16 cellular contexts compared by ENCODE assay signal in genomic region chr13:50917572-50917971, GRCh38. TPM values are rescaled to one million over a fixed set of nuclear protein-coding genes. Genes with fewer than 3 reads are reported as not detected.
DNase-seq lines count a peak whose midpoint lies in the region; ATAC-seq and TF ChIP-seq lines count a peak whose summit lies in the region.
"Had no signal": no experiment of that assay in that cellular context is flagged by ENCODE, and none has a peak within 500 bp of the region (broad histone marks: within the 10 kb centered on the region; RNA-seq: fewer than 3 reads in every experiment).

No MANE protein-coding gene starts in this region.

- peaks cover 27% of the 10 kb centered on the region for H3K36me3 Mint-ChIP-seq in stimulated activated naive CD8-positive, alpha-beta T cell treated with anti-CD3 and anti-CD28 coated beads, Interleukin-15, Interleukin-2, amounts not matched to agents 100 ng/mL and 50 ng/mL, for 24 hours (ENCODE audit: low read depth)
- peaks cover 24% of the 10 kb centered on the region for H3K36me3 Mint-ChIP-seq in activated naive CD8-positive, alpha-beta T cell treated with anti-CD3 and anti-CD28 coated beads, Interleukin-2, amount 50 U/mL, for 24 hours (ENCODE audit: low read depth)
- peaks cover 61% of the 10 kb centered on the region for H3K36me3 Mint-ChIP-seq in activated T-helper 2 cell treated with anti-CD3 and anti-CD28 coated beads, Interferon-gamma antibody, Interleukin-2, Interleukin-4, amounts not matched to agents 10 μg/mL and 5 μg/mL and 100 μg/mL, durations not matched to agents 14 hours and 24 hours and 36 hours (ENCODE audit: low read depth)

- peaks cover 8% of the 10 kb centered on the region for H3K9me3 Mint-ChIP-seq in stimulated activated naive CD8-positive, alpha-beta T cell treated with anti-CD3 and anti-CD28 coated beads, Interleukin-15, Interleukin-2, amounts not matched to agents 100 ng/mL and 50 ng/mL, for 24 hours
- H3K9me3 Mint-ChIP-seq in stimulated activated naive CD8-positive, alpha-beta T cell treated with anti-CD3 and anti-CD28 coated beads, Interleukin-15, amount 100 ng/mL, for 72 hours: peaks cover 9% of the 10 kb centered on the region in 2 donors
- H3K9me3 Mint-ChIP-seq in activated naive CD8-positive, alpha-beta T cell treated with anti-CD3 and anti-CD28 coated beads, Interleukin-2, amount 50 U/mL, for 24 hours: peaks cover 6% of the 10 kb centered on the region
- H3K9me3 Mint-ChIP-seq in activated T-helper 2 cell treated with anti-CD3 and anti-CD28 coated beads, Interferon-gamma antibody, Interleukin-2, Interleukin-4, amounts not matched to agents 10 μg/mL and 5 μg/mL and 100 μg/mL, durations not matched to agents 14 hours and 24 hours and 36 hours: peaks cover 22% of the 10 kb centered on the region

- no peak for TF ChIP-seq CTCF in ascending aorta (IDR thresholded peaks at IDR 0.05)
- no peak for TF ChIP-seq CTCF in tibial artery (IDR thresholded peaks at IDR 0.05)

- H3K4me3 ChIP-seq in muscle layer of colon (ENCODE audit: low read depth in 1 of 2, low read length in 2 of 2): no peak overlapping the region
- no peak overlapping the region for H3K4me3 ChIP-seq in ascending aorta
- no peak overlapping the region for H3K4me3 ChIP-seq in tibial artery
- H3K4me3 ChIP-seq: PC-9, suprapubic skin had no signal

- H3K4me1 ChIP-seq in muscle layer of colon (ENCODE audit: insufficient read depth, low read length): peaks cover 55% of the 10 kb centered on the region
- H3K4me1 ChIP-seq in ascending aorta: peaks cover 0 to 9% of the 10 kb centered on the region in 2 donors
- H3K4me1 ChIP-seq in tibial artery: peaks cover 0 to 3% (median 0%) of the 10 kb centered on the region in 4 donors

- no peak overlapping the region for H3K9ac ChIP-seq in muscle layer of colon (ENCODE audit: low read length)

- H3K36me3 ChIP-seq in muscle layer of colon (ENCODE audit: insufficient read depth, low read length): no peaks in the 10 kb centered on the region
- H3K36me3 ChIP-seq in ascending aorta: no peaks in the 10 kb centered on the region
- peaks cover 0 to 6% (median 0%) of the 10 kb centered on the region in 3 donors for H3K36me3 ChIP-seq in tibial artery
- H3K36me3 ChIP-seq: suprapubic skin had no signal

- H3K27me3 Mint-ChIP-seq in stimulated activated naive CD8-positive, alpha-beta T cell treated with anti-CD3 and anti-CD28 coated beads, Interleukin-15, Interleukin-2, amounts not matched to agents 100 ng/mL and 50 ng/mL, for 24 hours: no peaks in the 10 kb centered on the region
- no peaks in the 10 kb centered on the region for H3K27me3 Mint-ChIP-seq in stimulated activated naive CD8-positive, alpha-beta T cell treated with anti-CD3 and anti-CD28 coated beads, Interleukin-15, amount 100 ng/mL, for 72 hours
- H3K27me3 Mint-ChIP-seq in activated naive CD8-positive, alpha-beta T cell treated with anti-CD3 and anti-CD28 coated beads, Interleukin-2, amount 50 U/mL, for 24 hours: no peaks in the 10 kb centered on the region
- H3K27me3 Mint-ChIP-seq in activated T-helper 2 cell treated with anti-CD3 and anti-CD28 coated beads, Interferon-gamma antibody, Interleukin-2, Interleukin-4, amounts not matched to agents 10 μg/mL and 5 μg/mL and 100 μg/mL, durations not matched to agents 14 hours and 24 hours and 36 hours (ENCODE audit: low read depth): no peaks in the 10 kb centered on the region
- H3K27me3 Mint-ChIP-seq: activated naive CD8-positive, alpha-beta T cell had no signal

- ATAC-seq in stimulated activated naive CD8-positive, alpha-beta T cell treated with anti-CD3 and anti-CD28 coated beads, Interleukin-15, amount 100 ng/mL, for 72 hours: no peak
- ATAC-seq in activated naive CD8-positive, alpha-beta T cell treated with anti-CD3 and anti-CD28 coated beads, Interleukin-2, amount 50 U/mL, for 24 hours: no peak

- H3K27ac ChIP-seq in muscle layer of colon (ENCODE audit: low read depth, low read length): peak overlapping the region; percentile 12
- H3K27ac ChIP-seq in ascending aorta: no peak overlapping the region
- H3K27ac ChIP-seq in caudate nucleus (ENCODE audit: low read depth, low read length): no peak overlapping the region
- no peak overlapping the region for H3K27ac ChIP-seq in tibial artery
- H3K27ac ChIP-seq: PC-9, VCaP had no signal

- no peak for DNase-seq in stimulated activated naive CD8-positive, alpha-beta T cell treated with anti-CD3 and anti-CD28 coated beads, Interleukin-15, amount 100 ng/mL, for 72 hours
- DNase-seq in activated naive CD8-positive, alpha-beta T cell treated with anti-CD3 and anti-CD28 coated beads, Interleukin-2, amount 50 U/mL, for 24 hours: no peak
- DNase-seq in ascending aorta (ENCODE audit: low spot score in 2 of 2): no peak
- DNase-seq in caudate nucleus (lab: John Stamatoyannopoulos, UW): no peak
- no peak for DNase-seq in activated T-helper 2 cell treated with anti-CD3 and anti-CD28 coated beads, Interferon-gamma antibody, Interleukin-2, Interleukin-4, amounts not matched to agents 10 μg/mL and 5 μg/mL and 100 μg/mL, durations not matched to agents 14 hours and 24 hours and 36 hours (ENCODE audit: low spot score)
- DNase-seq in tibial artery: no peak
- DNase-seq: NCI-H187 treated with DMSO at 0.1 percent for 48 hours, NCI-H510A, PC-9, SW 1271 had no signal

- H3K27me3 ChIP-seq in muscle layer of colon (ENCODE audit: control insufficient read depth in 1 of 2, insufficient read depth in 2 of 2, low read length in 2 of 2): no peaks in the 10 kb centered on the region
- no peaks in the 10 kb centered on the region for H3K27me3 ChIP-seq in ascending aorta
- no peaks in the 10 kb centered on the region for H3K27me3 ChIP-seq in tibial artery
- H3K27me3 ChIP-seq: suprapubic skin had no signal

- H3K9me3 ChIP-seq in muscle layer of colon (ENCODE audit: low read length): no peaks in the 10 kb centered on the region
- peaks cover 0 to 8% of the 10 kb centered on the region in 2 donors for H3K9me3 ChIP-seq in ascending aorta
- peaks cover 0 to 7% (median 0%) of the 10 kb centered on the region in 3 donors for H3K9me3 ChIP-seq in tibial artery

- peak overlapping the region; percentile 83 for H3K27ac Mint-ChIP-seq in stimulated activated naive CD8-positive, alpha-beta T cell treated with anti-CD3 and anti-CD28 coated beads, Interleukin-15, Interleukin-2, amounts not matched to agents 100 ng/mL and 50 ng/mL, for 24 hours
- H3K27ac Mint-ChIP-seq in stimulated activated naive CD8-positive, alpha-beta T cell treated with anti-CD3 and anti-CD28 coated beads, Interleukin-15, amount 100 ng/mL, for 72 hours: no peak overlapping the region
- H3K27ac Mint-ChIP-seq in activated naive CD8-positive, alpha-beta T cell treated with anti-CD3 and anti-CD28 coated beads, Interleukin-2, amount 50 U/mL, for 24 hours: peak overlapping the region; percentile 81
- no peak overlapping the region for H3K27ac Mint-ChIP-seq in activated T-helper 2 cell treated with anti-CD3 and anti-CD28 coated beads, Interferon-gamma antibody, Interleukin-2, Interleukin-4, amounts not matched to agents 10 μg/mL and 5 μg/mL and 100 μg/mL, durations not matched to agents 14 hours and 24 hours and 36 hours
- H3K27ac Mint-ChIP-seq: progenitor cell of endocrine pancreas had no signal

- intact Hi-C loops in ascending aorta (cut with DNase I) (loop anchor here (10.0 kb wide), 1 partner anchor 1537 kb away; the partner anchor contains the start of genes CKAP2 and VPS36), tibial artery (cut with DNase I; ENCODE audit: low total_unique reads) (no loop called here)
- intact Hi-C loops in activated T-helper 2 cell treated with anti-CD3 and anti-CD28 coated beads, Interferon-gamma antibody, Interleukin-2, Interleukin-4, amounts not matched to agents 10 μg/mL and 5 μg/mL and 100 μg/mL, durations not matched to agents 14 hours and 24 hours and 36 hours (cut with micrococcal nuclease): loop anchor here (10.0 kb wide), 3 partner anchors 203 to 1123 kb away; partner anchors contain the start of gene KPNA3

- H3K4me1 Mint-ChIP-seq in stimulated activated naive CD8-positive, alpha-beta T cell treated with anti-CD3 and anti-CD28 coated beads, Interleukin-15, Interleukin-2, amounts not matched to agents 100 ng/mL and 50 ng/mL, for 24 hours (ENCODE audit: low read depth): peaks cover 72% of the 10 kb centered on the region
- H3K4me1 Mint-ChIP-seq in stimulated activated naive CD8-positive, alpha-beta T cell treated with anti-CD3 and anti-CD28 coated beads, Interleukin-15, amount 100 ng/mL, for 72 hours: peaks cover 67% of the 10 kb centered on the region
- H3K4me1 Mint-ChIP-seq in activated naive CD8-positive, alpha-beta T cell treated with anti-CD3 and anti-CD28 coated beads, Interleukin-2, amount 50 U/mL, for 24 hours: peaks cover 67% of the 10 kb centered on the region
- peaks cover 53% of the 10 kb centered on the region for H3K4me1 Mint-ChIP-seq in activated T-helper 2 cell treated with anti-CD3 and anti-CD28 coated beads, Interferon-gamma antibody, Interleukin-2, Interleukin-4, amounts not matched to agents 10 μg/mL and 5 μg/mL and 100 μg/mL, durations not matched to agents 14 hours and 24 hours and 36 hours (ENCODE audit: low read depth)

- no peak overlapping the region for H3K4me3 Mint-ChIP-seq in stimulated activated naive CD8-positive, alpha-beta T cell treated with anti-CD3 and anti-CD28 coated beads, Interleukin-15, Interleukin-2, amounts not matched to agents 100 ng/mL and 50 ng/mL, for 24 hours
- no peak overlapping the region for H3K4me3 Mint-ChIP-seq in stimulated activated naive CD8-positive, alpha-beta T cell treated with anti-CD3 and anti-CD28 coated beads, Interleukin-15, amount 100 ng/mL, for 72 hours
- no peak overlapping the region for H3K4me3 Mint-ChIP-seq in activated naive CD8-positive, alpha-beta T cell treated with anti-CD3 and anti-CD28 coated beads, Interleukin-2, amount 50 U/mL, for 24 hours
- H3K4me3 Mint-ChIP-seq in activated T-helper 2 cell treated with anti-CD3 and anti-CD28 coated beads, Interferon-gamma antibody, Interleukin-2, Interleukin-4, amounts not matched to agents 10 μg/mL and 5 μg/mL and 100 μg/mL, durations not matched to agents 14 hours and 24 hours and 36 hours (ENCODE audit: low read depth): no peak overlapping the region

RNA-seq across cellular contexts. Expression of gene RNASEH2B, which starts 8.0 kb away (rescaled TPM):
- 60.5 TPM for total RNA-seq in ascending aorta
- total RNA-seq in activated T-helper 2 cell treated with anti-CD3 and anti-CD28 coated beads, Interferon-gamma antibody, Interleukin-2, Interleukin-4, amounts not matched to agents 10 μg/mL and 5 μg/mL and 100 μg/mL, durations not matched to agents 14 hours and 24 hours and 36 hours: 68.9 and 71.7 TPM in 2 replicates

Comparison
In these comparisons a context has a peak if more than half of its experiments do, and no peak if none do; other contexts are left out.
1. H3K27ac Mint-ChIP-seq: peak in stimulated activated naive CD8-positive, alpha-beta T cell treated with anti-CD3 and anti-CD28 coated beads, Interleukin-15, Interleukin-2, amounts not matched to agents 100 ng/mL and 50 ng/mL, for 24 hours (single experiment) and activated naive CD8-positive, alpha-beta T cell treated with anti-CD3 and anti-CD28 coated beads, Interleukin-2, amount 50 U/mL, for 24 hours (single experiment); none in stimulated activated naive CD8-positive, alpha-beta T cell treated with anti-CD3 and anti-CD28 coated beads, Interleukin-15, amount 100 ng/mL, for 72 hours (0 of 2) and activated T-helper 2 cell treated with anti-CD3 and anti-CD28 coated beads, Interferon-gamma antibody, Interleukin-2, Interleukin-4, amounts not matched to agents 10 μg/mL and 5 μg/mL and 100 μg/mL, durations not matched to agents 14 hours and 24 hours and 36 hours (single experiment).